ENCODE assay signal across 22 cellular contexts in genomic region chr1:223455470-223455869, GRCh38.
"Had no signal": no experiment of that assay in that cellular context is flagged by ENCODE, and none has a peak within 500 bp of the region (broad histone marks: within the 10 kb centered on the region; RNA-seq: fewer than 3 reads in every experiment).

No MANE protein-coding gene starts in this region.

- H3K27me3 ChIP-seq: breast epithelium, esophagus squamous epithelium, pancreas, tibial nerve had no signal

- H3K36me3 ChIP-seq: breast epithelium, esophagus squamous epithelium, pancreas, prostate gland, tibial nerve, WERI-Rb-1 had no signal

- H3K4me1 ChIP-seq: breast epithelium, esophagus squamous epithelium, pancreas, prostate gland, tibial nerve had no signal

- H3K9me3 ChIP-seq: breast epithelium, esophagus squamous epithelium, pancreas, prostate gland had no signal

- DNase-seq: activated CD4-positive, alpha-beta T cell treated with anti-CD3 and anti-CD28 coated beads, Interleukin-2, amount 10 ng/mL, durations not matched to agents 7 days and 5 days; activated CD8-positive, alpha-beta T cell treated with anti-CD3 and anti-CD28 coated beads for 36 hours; activated naive CD4-positive, alpha-beta T cell; activated T-cell treated with anti-CD3 and anti-CD28 coated beads, Interleukin-2, amount 50 U/mL, for 4 hours; dermis blood vessel endothelial cell; effector CD8-positive, alpha-beta T cell; esophagus squamous epithelium; foreskin melanocyte; mammary epithelial cell; naive thymus-derived CD4-positive, alpha-beta T cell; pancreas; retina; stimulated activated CD4-positive, alpha-beta T cell treated with anti-CD3 and anti-CD28 coated beads, Interleukin-15, amount 100 ng/mL, for 24 hours; stimulated activated CD4-positive, alpha-beta T cell treated with anti-CD3 and anti-CD28 coated beads, Interleukin-2, amount 100 ng/mL, for 24 hours; stimulated activated naive CD4-positive, alpha-beta T cell treated with Interleukin-2 at 50 U/mL for 16 hours; T-helper 17 cell; T1000; WERI-Rb-1 had no signal

- H3K27ac ChIP-seq: breast epithelium, epithelial cell of prostate, esophagus squamous epithelium, pancreas, prostate gland, tibial nerve, WERI-Rb-1 had no signal

- H3K4me3 ChIP-seq: breast epithelium, esophagus squamous epithelium, pancreas, prostate gland, tibial nerve had no signal
